Comparison of ENCODE assay signal across 1 cellular context in the genomic region with DNA sequence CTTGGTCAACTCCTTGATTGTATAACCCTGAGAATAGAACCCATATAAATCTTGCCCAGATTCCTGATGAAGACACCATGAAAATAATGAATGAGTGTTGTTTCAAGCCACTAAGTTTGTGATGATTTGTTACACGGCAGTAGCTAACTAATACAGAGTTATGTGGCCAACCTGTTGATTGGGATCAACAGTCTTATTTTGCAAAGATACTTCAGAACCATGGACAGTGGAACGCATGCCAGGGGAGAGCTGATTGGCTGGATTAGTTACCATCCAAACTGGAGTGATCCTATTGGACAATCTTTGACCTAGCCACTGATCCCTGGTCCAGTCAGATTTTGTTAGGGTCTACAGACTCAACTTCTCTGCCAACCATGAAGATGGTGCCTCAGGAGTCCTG.
TF ChIP-seq lines count a peak whose summit lies in the region.

No MANE protein-coding gene starts in this region.

TF ChIP-seq in A549, 52 proteins besides CTCF, POLR2A, EP300 and RAD21 (continued from another document):
- TF ChIP-seq, protein P1, sequence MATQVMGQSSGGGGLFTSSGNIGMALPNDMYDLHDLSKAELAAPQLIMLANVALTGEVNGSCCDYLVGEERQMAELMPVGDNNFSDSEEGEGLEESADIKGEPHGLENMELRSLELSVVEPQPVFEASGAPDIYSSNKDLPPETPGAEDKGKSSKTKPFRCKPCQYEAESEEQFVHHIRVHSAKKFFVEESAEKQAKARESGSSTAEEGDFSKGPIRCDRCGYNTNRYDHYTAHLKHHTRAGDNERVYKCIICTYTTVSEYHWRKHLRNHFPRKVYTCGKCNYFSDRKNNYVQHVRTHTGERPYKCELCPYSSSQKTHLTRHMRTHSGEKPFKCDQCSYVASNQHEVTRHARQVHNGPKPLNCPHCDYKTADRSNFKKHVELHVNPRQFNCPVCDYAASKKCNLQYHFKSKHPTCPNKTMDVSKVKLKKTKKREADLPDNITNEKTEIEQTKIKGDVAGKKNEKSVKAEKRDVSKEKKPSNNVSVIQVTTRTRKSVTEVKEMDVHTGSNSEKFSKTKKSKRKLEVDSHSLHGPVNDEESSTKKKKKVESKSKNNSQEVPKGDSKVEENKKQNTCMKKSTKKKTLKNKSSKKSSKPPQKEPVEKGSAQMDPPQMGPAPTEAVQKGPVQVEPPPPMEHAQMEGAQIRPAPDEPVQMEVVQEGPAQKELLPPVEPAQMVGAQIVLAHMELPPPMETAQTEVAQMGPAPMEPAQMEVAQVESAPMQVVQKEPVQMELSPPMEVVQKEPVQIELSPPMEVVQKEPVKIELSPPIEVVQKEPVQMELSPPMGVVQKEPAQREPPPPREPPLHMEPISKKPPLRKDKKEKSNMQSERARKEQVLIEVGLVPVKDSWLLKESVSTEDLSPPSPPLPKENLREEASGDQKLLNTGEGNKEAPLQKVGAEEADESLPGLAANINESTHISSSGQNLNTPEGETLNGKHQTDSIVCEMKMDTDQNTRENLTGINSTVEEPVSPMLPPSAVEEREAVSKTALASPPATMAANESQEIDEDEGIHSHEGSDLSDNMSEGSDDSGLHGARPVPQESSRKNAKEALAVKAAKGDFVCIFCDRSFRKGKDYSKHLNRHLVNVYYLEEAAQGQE (IDR thresholded peaks at IDR 0.05), result peak; percentile 88
